30 cellular contexts compared by ENCODE assay signal in genomic region chr14:98786456-98786855, GRCh38.
"Had no signal": no experiment of that assay in that cellular context is flagged by ENCODE, and none has a peak within 500 bp of the region (broad histone marks: within the 10 kb centered on the region; RNA-seq: fewer than 3 reads in every experiment).

No MANE protein-coding gene starts in this region.

- H3K4me1 ChIP-seq: ascending aorta had no signal

- H3K27ac ChIP-seq: ascending aorta, cardiac muscle cell, WERI-Rb-1 had no signal

- H3K4me3 ChIP-seq: ascending aorta, cardiac muscle cell had no signal

- H3K27me3 ChIP-seq: ascending aorta, cardiac muscle cell had no signal

- H3K36me3 ChIP-seq: ascending aorta, cardiac muscle cell, WERI-Rb-1 had no signal

- ATAC-seq: activated CD4-positive, alpha-beta T cell treated with anti-CD3 and anti-CD28 coated beads for 36 hours; activated CD4-positive, CD25-positive, alpha-beta regulatory T cell treated with anti-CD3 and anti-CD28 coated beads, Interleukin-2, amount 50 U/mL, for 24 hours; activated CD8-positive, alpha-beta memory T cell treated with anti-CD3 and anti-CD28 coated beads, Interleukin-2, amount 10 ng/mL, durations not matched to agents 7 days and 5 days; activated CD8-positive, alpha-beta T cell treated with anti-CD3 and anti-CD28 coated beads, Interleukin-2, amount 10 ng/mL, durations not matched to agents 7 days and 5 days; activated naive CD8-positive, alpha-beta T cell treated with anti-CD3 and anti-CD28 coated beads, Interleukin-2, amount 50 U/mL, for 24 hours; WTC11 had no signal

- DNase-seq: activated CD4-positive, alpha-beta memory T cell treated with anti-CD3 and anti-CD28 coated beads, Interleukin-2, amount 10 ng/mL, durations not matched to agents 7 days and 5 days; activated CD4-positive, alpha-beta T cell treated with anti-CD3 and anti-CD28 coated beads for 1 hour; activated CD4-positive, alpha-beta T cell treated with anti-CD3 and anti-CD28 coated beads for 36 hours; activated CD4-positive, alpha-beta T cell treated with anti-CD3 and anti-CD28 coated beads for 48 hours; activated CD4-positive, alpha-beta T cell treated with anti-CD3 and anti-CD28 coated beads, Interleukin-2, amount 10 ng/mL, durations not matched to agents 7 days and 5 days; activated CD4-positive, alpha-beta T cell treated with anti-CD3 and anti-CD28 coated beads, Interleukin-2, amount 50 U/mL, for 48 hours; activated CD4-positive, CD25-positive, alpha-beta regulatory T cell; activated CD8-positive, alpha-beta memory T cell treated with anti-CD3 and anti-CD28 coated beads for 24 hours; activated CD8-positive, alpha-beta memory T cell treated with anti-CD3 and anti-CD28 coated beads, Interleukin-2, amount 10 ng/mL, durations not matched to agents 7 days and 5 days; activated CD8-positive, alpha-beta memory T cell treated with anti-CD3 and anti-CD28 coated beads, Interleukin-2, amount 50 U/mL, for 48 hours; activated CD8-positive, alpha-beta T cell treated with anti-CD3 and anti-CD28 coated beads, Interleukin-2, amount 10 ng/mL, durations not matched to agents 7 days and 5 days; activated effector memory CD4-positive, alpha-beta T cell treated with Interleukin-2 at 50 U/mL for 16 hours; activated gamma-delta T cell; activated naive CD4-positive, alpha-beta T cell treated with anti-CD3 and anti-CD28 coated beads, Interleukin-2, amount 10 ng/mL, durations not matched to agents 7 days and 5 days; activated naive CD4-positive, alpha-beta T cell treated with Interleukin-2 at 50 U/mL for 16 hours; activated naive CD8-positive, alpha-beta T cell treated with anti-CD3 and anti-CD28 coated beads, Interleukin-2, amount 10 ng/mL, durations not matched to agents 7 days and 5 days; activated naive CD8-positive, alpha-beta T cell treated with anti-CD3 and anti-CD28 coated beads, Interleukin-2, amount 50 U/mL, for 24 hours; activated T-cell treated with anti-CD3 and anti-CD28 coated beads, Interleukin-2, amount 50 U/mL, for 24 hours; activated T-cell treated with anti-CD3 and anti-CD28 coated beads, Interleukin-2, amount 50 U/mL, for 48 hours; amygdala; anterior cingulate cortex; caudate nucleus; cerebellar nuclear complex; T-helper 2 cell; T-helper 9 cell; WERI-Rb-1 had no signal

- H3K9me3 ChIP-seq: ascending aorta had no signal
